Comparison of ENCODE assay signal across 1 cellular context in genomic region chr1:203631946-203632345, GRCh38.
TF ChIP-seq lines count a peak whose summit lies in the region.

No MANE protein-coding gene starts in this region.

TF ChIP-seq in HepG2, 621 proteins besides CTCF, POLR2A, EP300 and RAD21 (continued from another document):
- TF ChIP-seq RARG (CRISPR knock-in tag; IDR thresholded peaks at IDR 0.05; ENCODE audit: low read depth), result no peak
- no peak for TF ChIP-seq NRL (CRISPR knock-in tag; IDR thresholded peaks at IDR 0.05; ENCODE audit: borderline replicate concordance)
- no peak for TF ChIP-seq ZNF704 (CRISPR knock-in tag; IDR thresholded peaks at IDR 0.05; ENCODE audit: borderline replicate concordance)
- no peak for TF ChIP-seq SETDB1 (CRISPR knock-in tag; IDR thresholded peaks at IDR 0.05; ENCODE audit: borderline replicate concordance)
- TF ChIP-seq ZSCAN21 (CRISPR knock-in tag; IDR thresholded peaks at IDR 0.05; ENCODE audit: borderline replicate concordance), result no peak
- no peak for TF ChIP-seq U2AF2 (IDR thresholded peaks at IDR 0.05; ENCODE audit: low read depth, low read length)
